In genomic region chr3:72022027-72022426, GRCh38 we compare ENCODE assay signal across 20 cellular contexts.
DNase-seq lines count a peak whose midpoint lies in the region; ATAC-seq and TF ChIP-seq lines count a peak whose summit lies in the region.
"Had no signal": no experiment of that assay in that cellular context is flagged by ENCODE, and none has a peak within 500 bp of the region (broad histone marks: within the 10 kb centered on the region; RNA-seq: fewer than 3 reads in every experiment).

No MANE protein-coding gene starts in this region.

- no peak overlapping the region for H2BK120ac ChIP-seq in H9 (ENCODE audit: low read depth, low read length, poor library complexity, severe bottlenecking)

- H3K56ac ChIP-seq in H9 (ENCODE audit: insufficient read length, low read depth, low read length) = no peak overlapping the region

- no peak overlapping the region for H3K23ac ChIP-seq in H9 (ENCODE audit: insufficient read length, low read depth, low read length)

- WGBS in H9 (ENCODE audit: extremely low coverage, insufficient read length, low lambda C conversion rate) = no CpG with 5 or more reads among the region's 5 CpGs
- 89 to 90% methylated on average over 4 to 5 of the region's 5 CpGs for WGBS in endodermal cell (ENCODE audit: insufficient coverage in 1 of 2, insufficient read length in 1 of 2), 2 experiments

- CTCF ChIA-PET in WTC11 (lab: Charles Lee) = no interaction called here
- CTCF ChIA-PET in activated CD4-positive, alpha-beta memory T cell treated with anti-CD3 and anti-CD28 coated beads, Interleukin-2, amount 10 ng/mL, durations not matched to agents 7 days and 5 days (lab: Charles Lee) = no interaction called here

- H3K4me1 ChIP-seq in H9 (ENCODE audit: insufficient read depth, low read length) (no peaks in the 10 kb centered on the region; the same call in 1 of the 2 replicates), endodermal cell (ENCODE audit: control insufficient read depth, insufficient read depth, low read length) (peaks cover 4% of the 10 kb centered on the region)
- H3K4me1 ChIP-seq: BLaER1 had no signal

- H3K23me2 ChIP-seq in H9 (ENCODE audit: insufficient read length, low read depth, low read length, poor library complexity, severe bottlenecking) = no peaks in the 10 kb centered on the region

- POLR2A ChIA-PET in WTC11 (lab: Charles Lee) = no interaction called here
- POLR2A ChIA-PET in activated CD4-positive, alpha-beta memory T cell treated with anti-CD3 and anti-CD28 coated beads, Interleukin-2, amount 10 ng/mL, durations not matched to agents 7 days and 5 days (lab: Charles Lee) = no interaction called here

- no peak overlapping the region for H3K4me3 Mint-ChIP-seq in H9
- no peak overlapping the region for H3K4me3 Mint-ChIP-seq in WTC11
- no peak overlapping the region for H3K4me3 Mint-ChIP-seq in endodermal cell
- H3K4me3 Mint-ChIP-seq in activated CD4-positive, alpha-beta memory T cell treated with anti-CD3 and anti-CD28 coated beads, Interleukin-2, amount 10 ng/mL, durations not matched to agents 7 days and 5 days = no peak overlapping the region
- H3K4me3 Mint-ChIP-seq: B cell; CD4-positive, CD25-positive, alpha-beta regulatory T cell; CD8-positive, alpha-beta T cell; GM23338; HFFc6 had no signal

- H3K36me3 Mint-ChIP-seq in H9 (ENCODE audit: insufficient read depth in 1 of 3, low read depth in 3 of 3) (peaks cover 33 to 38% (median 34%) of the 10 kb centered on the region in 3 experiments), WTC11 (peaks cover 7% of the 10 kb centered on the region; the same call in 1 of the 2 replicates), endodermal cell (ENCODE audit: low read depth) (peaks cover 40% of the 10 kb centered on the region)
- H3K36me3 Mint-ChIP-seq in activated CD4-positive, alpha-beta memory T cell treated with anti-CD3 and anti-CD28 coated beads, Interleukin-2, amount 10 ng/mL, durations not matched to agents 7 days and 5 days (ENCODE audit: low read depth) = no peaks in the 10 kb centered on the region
- H3K36me3 Mint-ChIP-seq: CD4-positive, CD25-positive, alpha-beta regulatory T cell; CD8-positive, alpha-beta T cell had no signal

- H3K27ac Mint-ChIP-seq in H9 (peak overlapping the region in 1 of 3 experiments; percentile 37; a peak in 2 of 7 replicates), WTC11 (0 out of 2 replicates have a peak overlapping the region, but pooled peaks have one; percentile 80), endodermal cell (no peak overlapping the region)
- H3K27ac Mint-ChIP-seq in activated CD4-positive, alpha-beta memory T cell treated with anti-CD3 and anti-CD28 coated beads, Interleukin-2, amount 10 ng/mL, durations not matched to agents 7 days and 5 days = no peak overlapping the region
- H3K27ac Mint-ChIP-seq: B cell; CD4-positive, CD25-positive, alpha-beta regulatory T cell; CD8-positive, alpha-beta T cell; GM23338; HFFc6 had no signal

- no peaks in the 10 kb centered on the region for H3K36me3 ChIP-seq in endodermal cell (ENCODE audit: control insufficient read depth, insufficient read depth, low read length)
- H3K36me3 ChIP-seq: BLaER1, HAP-1 had no signal

- no peak overlapping the region for H2AFZ ChIP-seq in H9 (ENCODE audit: low read length)
- H2AFZ ChIP-seq: GM23338 had no signal

- H3K9me3 ChIP-seq in H9 (ENCODE audit: control insufficient read depth, low read depth, low read length) = peaks cover 13% of the 10 kb centered on the region
- peaks cover 37% of the 10 kb centered on the region for H3K9me3 ChIP-seq in endodermal cell (ENCODE audit: control insufficient read depth, low read length)
- H3K9me3 ChIP-seq: BLaER1, HAP-1 had no signal

- H3T11ph ChIP-seq in H9 (ENCODE audit: low read length) = no peak overlapping the region

- H3K27ac ChIP-seq in H9 (ENCODE audit: insufficient read length, low read depth, low read length) (no peak overlapping the region), endodermal cell (ENCODE audit: low read depth, low read length) (no peak overlapping the region)
- H3K27ac ChIP-seq: 22Rv1, BLaER1, C4-2B had no signal

- H3K79me1 ChIP-seq in H9 (ENCODE audit: insufficient read depth, low read depth, low read length, poor library complexity, severe bottlenecking) = no peaks in the 10 kb centered on the region

- H4K5ac ChIP-seq in H9 (ENCODE audit: insufficient read length, low read depth, low read length) = no peak overlapping the region

- H4K20me1 ChIP-seq in H9 (ENCODE audit: control insufficient read depth, insufficient read depth, insufficient read length) = no peaks in the 10 kb centered on the region
- H4K20me1 ChIP-seq: BLaER1 had no signal

- TF ChIP-seq CTCF in H9 (conservative IDR thresholded peaks at IDR 0.05) (no peak), WTC11 (IDR thresholded peaks at IDR 0.05) (no peak), endodermal cell (conservative IDR thresholded peaks at IDR 0.05) (no peak)

- no peak overlapping the region for H2BK12ac ChIP-seq in H9 (ENCODE audit: insufficient read length, low read depth, low read length)

- ATAC-seq in WTC11 = no peak
- ATAC-seq in HG02970 (IDR thresholded peaks at IDR 0.05; ENCODE audit: low FRiP score, unreplicated experiment) = no peak
- ATAC-seq: CD8-positive, alpha-beta T cell; GM12878; GM23338 had no signal

- H3K4ac ChIP-seq in H9 (ENCODE audit: low read depth, low read length) = no peak overlapping the region

- no peaks in the 10 kb centered on the region for H3K79me2 ChIP-seq in H9 (ENCODE audit: insufficient read depth, low read length)

- no peak for DNase-seq in H9
- no peak for DNase-seq in WTC11 (ENCODE audit: low spot score)
- no peak for DNase-seq in endodermal cell
- no peak for DNase-seq in GM19240 (ENCODE audit: insufficient read length, low spot score)
- DNase-seq in activated CD4-positive, alpha-beta memory T cell treated with anti-CD3 and anti-CD28 coated beads, Interleukin-2, amount 10 ng/mL, durations not matched to agents 7 days and 5 days = no peak
- DNase-seq: CD4-positive, CD25-positive, alpha-beta regulatory T cell; CD8-positive, alpha-beta T cell; DMS 273 treated with DMSO at 0.1 percent for 48 hours; DMS79; EL; GDM1; HFFc6 had no signal

- H3K9ac ChIP-seq in H9 (ENCODE audit: extremely low read depth, insufficient read length, low read length) (no peak overlapping the region), endodermal cell (ENCODE audit: extremely low read depth, low read length, poor library complexity, severe bottlenecking) (no peak overlapping the region)
- H3K9ac ChIP-seq: BLaER1 had no signal

- no peak overlapping the region for H3K18ac ChIP-seq in H9 (ENCODE audit: insufficient read length, low read depth, low read length)

- H3K4me2 ChIP-seq in H9 (ENCODE audit: insufficient read depth, insufficient read length, low read length) = no peak overlapping the region
- H3K4me2 ChIP-seq: BLaER1, GM23338 had no signal

- peaks cover 27 to 29% of the 10 kb centered on the region in 2 experiments for H3K4me1 Mint-ChIP-seq in H9
- H3K4me1 Mint-ChIP-seq in WTC11 = peaks cover 37% of the 10 kb centered on the region
- H3K4me1 Mint-ChIP-seq in endodermal cell = peaks cover 18% of the 10 kb centered on the region
- peaks cover 6% of the 10 kb centered on the region for H3K4me1 Mint-ChIP-seq in activated CD4-positive, alpha-beta memory T cell treated with anti-CD3 and anti-CD28 coated beads, Interleukin-2, amount 10 ng/mL, durations not matched to agents 7 days and 5 days
- H3K4me1 Mint-ChIP-seq: B cell; CD4-positive, CD25-positive, alpha-beta regulatory T cell had no signal

- no peak overlapping the region for H2BK15ac ChIP-seq in H9 (ENCODE audit: low read depth, low read length)

- peak overlapping the region; percentile 58 for H3K4me3 ChIP-seq in endodermal cell (ENCODE audit: low read length)
- H3K4me3 ChIP-seq: BLaER1, GM12878, GM23338, HAP-1 had no signal

- H3K9me3 Mint-ChIP-seq in H9 = peaks cover 34 to 36% of the 10 kb centered on the region in 2 experiments
- H3K9me3 Mint-ChIP-seq in WTC11 = no peaks in the 10 kb centered on the region; the same call in 1 of the 2 replicates
- H3K9me3 Mint-ChIP-seq in endodermal cell = peaks cover 11% of the 10 kb centered on the region
- no peaks in the 10 kb centered on the region for H3K9me3 Mint-ChIP-seq in activated CD4-positive, alpha-beta memory T cell treated with anti-CD3 and anti-CD28 coated beads, Interleukin-2, amount 10 ng/mL, durations not matched to agents 7 days and 5 days
- H3K9me3 Mint-ChIP-seq: HFFc6 had no signal

- no peak overlapping the region for H4K91ac ChIP-seq in H9 (ENCODE audit: insufficient read length, low read depth, low read length)

- no peak overlapping the region for H2BK20ac ChIP-seq in H9 (ENCODE audit: low read depth, low read length, poor library complexity, severe bottlenecking)

- H2AK5ac ChIP-seq in H9 (ENCODE audit: insufficient read length, low read length) = peak overlapping the region; percentile 13

- H2BK5ac ChIP-seq in H9 (ENCODE audit: insufficient read length, low read length) = no peak overlapping the region

- no peak overlapping the region for H4K8ac ChIP-seq in H9 (replicated peaks; ENCODE audit: insufficient read length, low read depth, low read length)

- H3K27me3 Mint-ChIP-seq in H9 (ENCODE audit: low read depth) = no peaks in the 10 kb centered on the region; the same call in 1 of the 2 replicates
- H3K27me3 Mint-ChIP-seq in WTC11 (ENCODE audit: low read depth) = peaks cover 10% of the 10 kb centered on the region
- no peaks in the 10 kb centered on the region for H3K27me3 Mint-ChIP-seq in endodermal cell (ENCODE audit: insufficient read depth)
- no peaks in the 10 kb centered on the region for H3K27me3 Mint-ChIP-seq in activated CD4-positive, alpha-beta memory T cell treated with anti-CD3 and anti-CD28 coated beads, Interleukin-2, amount 10 ng/mL, durations not matched to agents 7 days and 5 days

- H3K27me3 ChIP-seq in H9 (ENCODE audit: insufficient read depth, low read length) (no peaks in the 10 kb centered on the region), endodermal cell (ENCODE audit: control insufficient read depth, insufficient read depth, low read length, poor library complexity, severe bottlenecking) (no peaks in the 10 kb centered on the region)
- H3K27me3 ChIP-seq: BLaER1 had no signal

- H3K14ac ChIP-seq in H9 (ENCODE audit: insufficient read depth, low read length) = no peak overlapping the region

TF ChIP-seq in WTC11, 78 proteins besides CTCF, POLR2A, EP300 and RAD21 (continues in another document):
- no peak for TF ChIP-seq OVOL2 (CRISPR knock-in tag; IDR thresholded peaks at IDR 0.05; ENCODE audit: borderline replicate concordance)
- no peak for TF ChIP-seq ZNF423 (CRISPR knock-in tag; IDR thresholded peaks at IDR 0.05)
- no peak for TF ChIP-seq GABPB1 (CRISPR knock-in tag; IDR thresholded peaks at IDR 0.05)
- no peak for TF ChIP-seq JUN (CRISPR knock-in tag; IDR thresholded peaks at IDR 0.05)
- TF ChIP-seq ATF1 (CRISPR knock-in tag; IDR thresholded peaks at IDR 0.05) = no peak
